In genomic region chr2:14678754-14679153, GRCh38 we compare ENCODE assay signal across 18 cellular contexts. TPM values are rescaled to one million over a fixed set of nuclear protein-coding genes. Genes with fewer than 3 reads are reported as not detected.
A peak's percentile ranks its signal among the peaks of the same experiment; 100 is the strongest.
DNase-seq lines count a peak whose midpoint lies in the region; ATAC-seq and TF ChIP-seq lines count a peak whose summit lies in the region.
"Had no signal": no experiment of that assay in that cellular context is flagged by ENCODE, and none has a peak within 500 bp of the region (broad histone marks: within the 10 kb centered on the region; RNA-seq: fewer than 3 reads in every experiment).

No MANE protein-coding gene starts in this region.

- no peaks in the 10 kb centered on the region for H3K9me3 Mint-ChIP-seq in MCF 10A (ENCODE audit: unreplicated experiment)

- H3K4me3 ChIP-seq in breast epithelium, result no peak overlapping the region
- H3K4me3 ChIP-seq in epithelial cell of esophagus (ENCODE audit: low read length), result no peak overlapping the region
- H3K4me3 ChIP-seq: PC-9 had no signal

- H3K27me3 ChIP-seq in breast epithelium, result no peaks in the 10 kb centered on the region

- H3K9me3 ChIP-seq in breast epithelium, result no peaks in the 10 kb centered on the region
- H3K9me3 ChIP-seq: Caco-2 had no signal

- H3K4me1 Mint-ChIP-seq in MCF 10A (ENCODE audit: insufficient read depth, unreplicated experiment), result peaks cover 6% of the 10 kb centered on the region
- H3K4me1 Mint-ChIP-seq: CD14-positive monocyte had no signal

- H3K27ac ChIP-seq in breast epithelium, result no peak overlapping the region
- H3K27ac ChIP-seq: 22Rv1, PC-9 had no signal

- no peak for ATAC-seq in GM18511 (IDR thresholded peaks at IDR 0.05; ENCODE audit: unreplicated experiment)

- peak overlapping the region; percentile 31 for H3K27ac Mint-ChIP-seq in MCF 10A (ENCODE audit: low read depth, unreplicated experiment)
- H3K27ac Mint-ChIP-seq: CD14-positive monocyte, HFFc6 had no signal

- no peak for TF ChIP-seq CTCF in MCF 10A (IDR thresholded peaks at IDR 0.05; ENCODE audit: unreplicated experiment)
- TF ChIP-seq CTCF in breast epithelium (IDR thresholded peaks at IDR 0.05), result no peak
- no peak for TF ChIP-seq CTCF in epithelial cell of esophagus (IDR thresholded peaks at IDR 0.05; ENCODE audit: insufficient read depth, low read depth, low read length, missing control alignments)
- TF ChIP-seq CTCF in GM10266 (IDR thresholded peaks at IDR 0.05; ENCODE audit: control insufficient read depth, insufficient read depth, low read depth, missing control alignments), result no peak

- peak; percentile 46 for DNase-seq in MCF 10A (ENCODE audit: unreplicated experiment)
- no peak for DNase-seq in breast epithelium (ENCODE audit: low spot score in 2 of 2)
- peak; percentile 29 for DNase-seq in epithelial cell of esophagus (ENCODE audit: low read depth)
- DNase-seq in iris pigment epithelial cell (ENCODE audit: low read depth), result peak; percentile 10
- no peak for DNase-seq in GM10266 (ENCODE audit: extremely low spot score)
- no peak for DNase-seq in NCI-H146 (lab: John Stamatoyannopoulos, UW)
- DNase-seq in NCI-H2196 treated with DMSO at 0.1 percent for 48 hours (lab: John Stamatoyannopoulos, UW; ENCODE audit: unreplicated experiment), result no peak
- DNase-seq: Caco-2, GOT3, HFFc6, NCI-H1048, NCI-H1694, NCI-H748 treated with DMSO at 0.1 percent for 48 hours, PC-9 had no signal

- peaks cover 6% of the 10 kb centered on the region for H3K36me3 Mint-ChIP-seq in MCF 10A (ENCODE audit: insufficient read depth, unreplicated experiment)
- H3K36me3 Mint-ChIP-seq: CD14-positive monocyte had no signal

- no TSS peak for BruUV-seq in MCF 10A (replicated peaks; lab: Mats Ljungman, UMichigan)

- CTCF ChIA-PET in MCF 10A (lab: Yijun Ruan, JAX), result interaction anchor here (0.7 kb wide), 1 partner anchor 1626 kb away, joined by 4 read pairs; no protein-coding TSS in a partner anchor

- POLR2A ChIA-PET in MCF 10A (lab: Yijun Ruan, JAX), result interaction anchor here (0.7 kb wide), 1 partner anchor 73 kb away, joined by 3 read pairs; no protein-coding TSS in a partner anchor

- TF ChIP-seq POLR2A in breast epithelium (IDR thresholded peaks at IDR 0.05), result no peak

- no peaks in the 10 kb centered on the region for H3K36me3 ChIP-seq in breast epithelium

- intact Hi-C loops in MCF 10A (cut with micrococcal nuclease) (no loop called here), breast epithelium (cut with DNase I; ENCODE audit: low total_unique reads) (loop anchor here (2.0 kb wide), 1 partner anchor 28 kb away; no protein-coding TSS in a partner anchor)

- H3K4me3 Mint-ChIP-seq in MCF 10A (ENCODE audit: unreplicated experiment), result no peak overlapping the region
- H3K4me3 Mint-ChIP-seq: CD14-positive monocyte, HFFc6 had no signal

- no peaks in the 10 kb centered on the region for H3K4me1 ChIP-seq in breast epithelium
- H3K4me1 ChIP-seq: Caco-2 had no signal

- H3K27me3 Mint-ChIP-seq in MCF 10A (ENCODE audit: insufficient read depth, unreplicated experiment), result no peaks in the 10 kb centered on the region

RNA-seq across cellular contexts. Expression of gene LRATD1, which starts 46.2 kb away (rescaled TPM):
- total RNA-seq in MCF 10A (2022) (2.2 and 4.7 TPM in 2 replicates), breast epithelium (1 to 10 TPM; 1.6 to 10.0 (median 4.9) TPM)
- total RNA-seq: G401 had no signal

Comparison
In these comparisons a context has a peak if more than half of its experiments do, and no peak if none do; other contexts are left out.
1. DNase-seq: peak in MCF 10A (single experiment), epithelial cell of esophagus (single experiment) and iris pigment epithelial cell (single experiment); none in breast epithelium (0 of 2), GM10266 (single experiment), NCI-H146 (single experiment) and NCI-H2196 treated with DMSO at 0.1 percent for 48 hours (single experiment).